In the genomic region with DNA sequence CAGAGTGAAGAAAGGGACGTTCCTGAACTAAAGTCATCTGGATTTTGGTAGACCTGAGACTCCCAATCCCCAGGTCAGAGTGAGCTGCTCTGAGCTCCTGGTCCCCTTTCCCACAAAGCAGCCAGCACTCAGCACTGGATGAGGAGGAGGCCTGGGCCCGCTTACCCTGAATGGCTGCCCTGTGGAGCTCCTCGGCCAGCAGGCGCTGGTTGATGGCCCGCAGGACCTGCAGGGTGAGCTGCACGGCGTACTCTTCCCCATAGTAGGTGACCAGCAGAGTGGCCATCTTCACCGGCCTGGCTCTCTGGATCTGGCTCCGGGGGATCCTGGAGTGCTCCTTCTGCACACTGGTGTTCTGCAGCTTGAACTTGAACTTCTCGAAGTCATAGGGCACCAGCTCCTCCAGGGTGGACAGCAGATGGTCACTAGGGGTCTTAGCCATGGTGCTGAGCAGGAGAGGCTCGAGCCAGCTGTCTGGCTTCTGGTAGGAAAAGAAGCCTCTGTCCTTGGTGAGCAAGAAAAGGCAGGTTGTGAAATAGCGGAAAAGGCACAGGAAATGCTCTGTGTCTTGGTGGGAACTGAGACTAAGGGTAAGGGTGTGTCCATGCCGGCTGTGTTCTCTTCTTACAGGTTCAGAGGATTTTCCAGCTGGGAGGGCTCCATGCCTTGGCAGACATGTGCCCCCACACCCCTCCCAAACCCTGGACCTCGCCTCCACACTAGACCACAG, we compare ENCODE assay signal across 17 cellular contexts. TPM values are rescaled to one million over a fixed set of nuclear protein-coding genes. Genes with fewer than 3 reads are reported as not detected.
A peak's percentile ranks its signal among the peaks of the same experiment; 100 is the strongest.
DNase-seq lines count a peak whose midpoint lies in the region; ATAC-seq and TF ChIP-seq lines count a peak whose summit lies in the region.
"Had no signal": no experiment of that assay in that cellular context is flagged by ENCODE, and none has a peak within 500 bp of the region (broad histone marks: within the 10 kb centered on the region; RNA-seq: fewer than 3 reads in every experiment).

Gene MEFV, minus strand, starts transcription at position 488 of the 730 bp plus-strand sequence. Its CDS starts 46 bp downstream, at position 442.

- ATAC-seq in psoas muscle (peak in 1 of 4 donors; percentile 28), GM21447 (IDR thresholded peaks at IDR 0.05; ENCODE audit: unreplicated experiment) (no peak)
- ATAC-seq: effector memory CD8-positive, alpha-beta T cell; stimulated activated naive CD8-positive, alpha-beta T cell treated with anti-CD3 and anti-CD28 coated beads, Interleukin-15, amount 100 ng/mL, for 72 hours had no signal

- TF ChIP-seq CTCF in psoas muscle (IDR thresholded peaks at IDR 0.05) = no peak

- no peaks in the 10 kb centered on the region for H3K9me3 ChIP-seq in psoas muscle
- H3K9me3 ChIP-seq: adrenal gland had no signal

- H3K4me1 ChIP-seq in psoas muscle = no peaks in the 10 kb centered on the region
- H3K4me1 ChIP-seq: adrenal gland had no signal

- WGBS in psoas muscle, 3 donors = 67 to 73% (median 73%) methylated on average over 14 of the region's 14 CpGs

- H3K27ac ChIP-seq in psoas muscle = no peak within 1 kb of the TSS

- peak; percentile 5 for DNase-seq in HCEC 1CT
- peak; percentile 92 for DNase-seq in RPMI7951 (ENCODE audit: low read depth)
- DNase-seq in cardiac septum (ENCODE audit: low spot score) = peak; percentile 81
- no peak for DNase-seq in psoas muscle
- no peak for DNase-seq in stimulated activated CD4-positive, alpha-beta T cell treated with anti-CD3 and anti-CD28 coated beads, Interleukin-4, amount 100 ng/mL, for 24 hours
- no peak for DNase-seq in activated T-cell treated with anti-CD3 and anti-CD28 coated beads, Interleukin-2, amount 50 U/mL, for 1 hour
- DNase-seq in NCI-H128 (lab: John Stamatoyannopoulos, UW; ENCODE audit: unreplicated experiment) = no peak
- DNase-seq: effector memory CD8-positive, alpha-beta T cell; H9; NCI-H1048; NCI-H69; stimulated activated CD4-positive, alpha-beta T cell treated with anti-CD3 and anti-CD28 coated beads, Interleukin-2, amount 100 ng/mL, for 24 hours; stimulated activated naive CD8-positive, alpha-beta T cell treated with anti-CD3 and anti-CD28 coated beads, Interleukin-15, amount 100 ng/mL, for 72 hours; T-helper 2 cell had no signal

- H3K36me3 ChIP-seq in psoas muscle (ENCODE audit: insufficient read depth in 1 of 2, low read depth in 1 of 2) = no peaks in the 10 kb centered on the region
- H3K36me3 ChIP-seq: adrenal gland had no signal

- intact Hi-C loops in cardiac septum (cut with DNase I) = no loop called here
- intact Hi-C loops in psoas muscle (cut with DNase I) = no loop called here

- peak within 1 kb of the TSS; percentile 15 for H3K4me3 ChIP-seq in psoas muscle

- H3K27me3 ChIP-seq in psoas muscle (ENCODE audit: insufficient read depth in 3 of 3, low read length in 2 of 3) = peaks cover 0 to 10% (median 9%) of the 10 kb centered on the region in 3 donors

RNA-seq across cellular contexts. Expression of gene MEFV, which starts in this region (rescaled TPM):
- total RNA-seq in RPMI7951 (2014; rRNA removed; shearing (Covaris generic)) = 4.3 and 4.8 TPM in 2 replicates
- 1.00 TPM for total RNA-seq in cardiac septum
- total RNA-seq in psoas muscle = under 1 TPM; 0.24 to 0.81 (median 0.69) TPM
- under 1 TPM; 0.07 to 0.09 (median 0.08) TPM for polyA plus RNA-seq in psoas muscle
- total RNA-seq: H9 had no signal
- polyA plus RNA-seq: BJ had no signal

Comparison
In these comparisons a context has a peak if more than half of its experiments do, and no peak if none do; other contexts are left out.
1. Peak in DNase-seq in cardiac septum; RNA of the gene not detected or under 1 TPM.
2. DNase-seq: peak in HCEC 1CT (single experiment) and RPMI7951 (single experiment); none in psoas muscle (0 of 2), stimulated activated CD4-positive, alpha-beta T cell treated with anti-CD3 and anti-CD28 coated beads, Interleukin-4, amount 100 ng/mL, for 24 hours (single experiment), activated T-cell treated with anti-CD3 and anti-CD28 coated beads, Interleukin-2, amount 50 U/mL, for 1 hour (single experiment) and NCI-H128 (single experiment).